Comparison of ENCODE assay signal across 11 cellular contexts in the genomic region with DNA sequence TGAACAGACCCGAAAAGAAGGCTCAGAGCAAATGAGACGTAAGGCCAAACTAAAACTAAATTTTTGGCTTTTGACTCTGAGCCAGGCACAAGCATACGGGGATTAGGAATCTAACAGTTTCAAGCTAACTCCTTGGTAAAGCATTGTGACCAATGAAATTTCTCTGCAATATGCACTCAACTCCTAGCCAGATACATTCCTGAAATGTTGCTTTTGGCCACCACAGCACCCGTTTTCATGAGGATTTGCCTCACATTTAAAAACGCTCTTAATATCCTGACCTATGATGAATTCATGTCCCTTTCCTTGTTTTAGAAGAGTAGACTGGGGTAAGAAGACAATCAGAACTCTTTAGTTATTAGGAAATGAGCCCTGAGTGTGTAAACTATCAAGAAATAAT. TPM values are rescaled to one million over a fixed set of nuclear protein-coding genes. Genes with fewer than 3 reads are reported as not detected.
A peak's percentile ranks its signal among the peaks of the same experiment; 100 is the strongest.
DNase-seq lines count a peak whose midpoint lies in the region; ATAC-seq and TF ChIP-seq lines count a peak whose summit lies in the region.
"Had no signal": no experiment of that assay in that cellular context is flagged by ENCODE, and none has a peak within 500 bp of the region (broad histone marks: within the 10 kb centered on the region; RNA-seq: fewer than 3 reads in every experiment).

No MANE protein-coding gene starts in this region.

- H3K4me1 Mint-ChIP-seq in activated naive CD8-positive, alpha-beta T cell treated with anti-CD3 and anti-CD28 coated beads for 36 hours: peaks cover 37% of the 10 kb centered on the region
- H3K4me1 Mint-ChIP-seq in activated naive CD8-positive, alpha-beta T cell treated with anti-CD3 and anti-CD28 coated beads, Interleukin-2, amount 50 U/mL, for 24 hours: peaks cover 44% of the 10 kb centered on the region
- no peaks in the 10 kb centered on the region for H3K4me1 Mint-ChIP-seq in GM23338

- H3K27ac Mint-ChIP-seq in activated naive CD8-positive, alpha-beta T cell treated with anti-CD3 and anti-CD28 coated beads for 36 hours: peak overlapping the region; percentile 16
- H3K27ac Mint-ChIP-seq in activated naive CD8-positive, alpha-beta T cell treated with anti-CD3 and anti-CD28 coated beads, Interleukin-2, amount 50 U/mL, for 24 hours: no peak overlapping the region
- H3K27ac Mint-ChIP-seq in GM23338: no peak overlapping the region
- H3K27ac Mint-ChIP-seq: stimulated activated memory B cell treated with anti-CD40 and anti-IgM and Interleukin-4, amounts not matched to agents 10 μg/mL and 1 μg/mL and 100 μg/mL, for 72 hours had no signal

- H3K9me3 ChIP-seq in heart right ventricle (no peaks in the 10 kb centered on the region), testis (no peaks in the 10 kb centered on the region)

- peaks cover 0 to 66% (median 39%) of the 10 kb centered on the region in 9 donors for H3K4me1 ChIP-seq in heart right ventricle
- peaks cover 35% of the 10 kb centered on the region for H3K4me1 ChIP-seq in testis
- H3K4me1 ChIP-seq in GM23338 (ENCODE audit: insufficient read depth): no peaks in the 10 kb centered on the region

- H3K36me3 ChIP-seq in heart right ventricle: peaks cover 0 to 5% (median 0%) of the 10 kb centered on the region in 9 donors
- no peaks in the 10 kb centered on the region for H3K36me3 ChIP-seq in testis (ENCODE audit: low read depth, missing control alignments)
- no peaks in the 10 kb centered on the region for H3K36me3 ChIP-seq in GM23338 (ENCODE audit: insufficient read depth)

- intact Hi-C loops in heart right ventricle (cut with DNase I) (no loop called here), testis (cut with DNase I; ENCODE audit: low total_unique reads) (no loop called here)

- DNase-seq in activated naive CD8-positive, alpha-beta T cell treated with anti-CD3 and anti-CD28 coated beads for 36 hours: no peak
- no peak for DNase-seq in activated naive CD8-positive, alpha-beta T cell treated with anti-CD3 and anti-CD28 coated beads, Interleukin-2, amount 50 U/mL, for 24 hours
- peak; percentile 86 for DNase-seq in astrocyte of the hippocampus (ENCODE audit: low read depth, low spot score)
- DNase-seq in heart right ventricle: no peak
- DNase-seq in testis: peak; percentile 36
- DNase-seq in GM23338 (ENCODE audit: low spot score): no peak
- no peak for DNase-seq in stimulated activated naive CD4-positive, alpha-beta T cell (lab: John Stamatoyannopoulos, UW)
- DNase-seq: NCI-H1436 had no signal

- H3K27me3 ChIP-seq in heart right ventricle: no peaks in the 10 kb centered on the region
- H3K27me3 ChIP-seq in testis: no peaks in the 10 kb centered on the region
- no peaks in the 10 kb centered on the region for H3K27me3 ChIP-seq in GM23338 (ENCODE audit: insufficient read depth)

- no peaks in the 10 kb centered on the region for H3K9me3 Mint-ChIP-seq in activated naive CD8-positive, alpha-beta T cell treated with anti-CD3 and anti-CD28 coated beads for 36 hours
- H3K9me3 Mint-ChIP-seq in activated naive CD8-positive, alpha-beta T cell treated with anti-CD3 and anti-CD28 coated beads, Interleukin-2, amount 50 U/mL, for 24 hours: no peaks in the 10 kb centered on the region
- H3K9me3 Mint-ChIP-seq in GM23338: no peaks in the 10 kb centered on the region
- H3K9me3 Mint-ChIP-seq: stimulated activated memory B cell treated with anti-CD40 and anti-IgM and Interleukin-4, amounts not matched to agents 10 μg/mL and 1 μg/mL and 100 μg/mL, for 72 hours had no signal

- TF ChIP-seq CTCF in heart right ventricle (IDR thresholded peaks at IDR 0.05): no peak
- TF ChIP-seq CTCF in testis (IDR thresholded peaks at IDR 0.05): no peak
- no peak for TF ChIP-seq CTCF in GM23338 (conservative IDR thresholded peaks at IDR 0.05; ENCODE audit: low read depth in 2 of 2)

- no peaks in the 10 kb centered on the region for H3K27me3 Mint-ChIP-seq in activated naive CD8-positive, alpha-beta T cell treated with anti-CD3 and anti-CD28 coated beads for 36 hours
- no peaks in the 10 kb centered on the region for H3K27me3 Mint-ChIP-seq in activated naive CD8-positive, alpha-beta T cell treated with anti-CD3 and anti-CD28 coated beads, Interleukin-2, amount 50 U/mL, for 24 hours
- H3K27me3 Mint-ChIP-seq in GM23338 (ENCODE audit: insufficient read depth, low read depth, poor library complexity): no peaks in the 10 kb centered on the region
- H3K27me3 Mint-ChIP-seq: stimulated activated memory B cell treated with anti-CD40 and anti-IgM and Interleukin-4, amounts not matched to agents 10 μg/mL and 1 μg/mL and 100 μg/mL, for 72 hours had no signal

- H3K4me3 ChIP-seq in heart right ventricle: no peak overlapping the region
- H3K4me3 ChIP-seq in testis: no peak overlapping the region
- H3K4me3 ChIP-seq in GM23338: no peak overlapping the region

- H3K27ac ChIP-seq in heart right ventricle (peak overlapping the region in 6 of 10 donors; percentile 28 to 63 (median 44)), testis (peak overlapping the region in 1 of 2 donors; percentile 64), GM23338 (ENCODE audit: low read depth) (no peak overlapping the region)

- no peaks in the 10 kb centered on the region for H4K20me1 ChIP-seq in GM23338 (replicated peaks; ENCODE audit: insufficient read depth)

- peaks cover 15% of the 10 kb centered on the region for H3K36me3 Mint-ChIP-seq in activated naive CD8-positive, alpha-beta T cell treated with anti-CD3 and anti-CD28 coated beads for 36 hours
- peaks cover 5% of the 10 kb centered on the region for H3K36me3 Mint-ChIP-seq in activated naive CD8-positive, alpha-beta T cell treated with anti-CD3 and anti-CD28 coated beads, Interleukin-2, amount 50 U/mL, for 24 hours (ENCODE audit: low read depth)
- H3K36me3 Mint-ChIP-seq in GM23338 (ENCODE audit: low read depth): no peaks in the 10 kb centered on the region

- no peaks in the 10 kb centered on the region for H3K79me2 ChIP-seq in GM23338 (replicated peaks; ENCODE audit: insufficient read depth)

- no peak overlapping the region for H3K4me3 Mint-ChIP-seq in activated naive CD8-positive, alpha-beta T cell treated with anti-CD3 and anti-CD28 coated beads for 36 hours
- H3K4me3 Mint-ChIP-seq in activated naive CD8-positive, alpha-beta T cell treated with anti-CD3 and anti-CD28 coated beads, Interleukin-2, amount 50 U/mL, for 24 hours: no peak overlapping the region
- no peak overlapping the region for H3K4me3 Mint-ChIP-seq in GM23338
- H3K4me3 Mint-ChIP-seq: stimulated activated memory B cell treated with anti-CD40 and anti-IgM and Interleukin-4, amounts not matched to agents 10 μg/mL and 1 μg/mL and 100 μg/mL, for 72 hours had no signal

- ATAC-seq in activated naive CD8-positive, alpha-beta T cell treated with anti-CD3 and anti-CD28 coated beads, Interleukin-2, amount 50 U/mL, for 24 hours: no peak
- ATAC-seq in heart right ventricle (peak in 7 of 8 donors; percentile 12 to 75 (median 67)), HG02678 (IDR thresholded peaks at IDR 0.05; ENCODE audit: unreplicated experiment) (no peak), GM23338 (no peak)
- ATAC-seq: stimulated activated memory B cell treated with anti-CD40 and anti-IgM and Interleukin-4, amounts not matched to agents 10 μg/mL and 1 μg/mL and 100 μg/mL, for 72 hours had no signal

- no peak overlapping the region for H2AFZ ChIP-seq in GM23338

- H3K4me2 ChIP-seq in GM23338: no peak overlapping the region

- no peaks in the 10 kb centered on the region for H3F3A ChIP-seq in GM23338 (replicated peaks; ENCODE audit: low read depth)

- 63 to 73% methylated on average over 5 of the region's 5 CpGs for WGBS in heart right ventricle, 2 donors
- WGBS in testis, 2 donors: 42 to 46% methylated on average over 5 of the region's 5 CpGs

- TF ChIP-seq POLR2A in testis (IDR thresholded peaks at IDR 0.05): no peak

- no peaks in the 10 kb centered on the region for H3K9me2 ChIP-seq in GM23338 (ENCODE audit: insufficient read depth)

TF ChIP-seq in GM23338, 12 proteins besides CTCF, POLR2A, EP300 and RAD21 (continues in another document):
- TF ChIP-seq EZH2phosphoT487 (IDR thresholded peaks at IDR 0.05; ENCODE audit: unreplicated experiment) (no peak), CREB1 (CRISPR knock-in tag; IDR thresholded peaks at IDR 0.05; ENCODE audit: low read depth) (no peak), ZNF114 (CRISPR knock-in tag; IDR thresholded peaks at IDR 0.05) (no peak)

RNA-seq across cellular contexts. Expression of a gene that starts 53.1 kb away (rescaled TPM):
- not detected for total RNA-seq in activated naive CD8-positive, alpha-beta T cell treated with anti-CD3 and anti-CD28 coated beads for 36 hours
- total RNA-seq in heart right ventricle: not detected
- polyA plus RNA-seq in heart right ventricle: not detected
- total RNA-seq in testis: 1 to 10 TPM in 1 of 2 donors, not detected in 1; 1.2 TPM
- polyA plus RNA-seq in testis (ENCODE audit: insufficient read depth, low read depth, low replicate concordance): not detected
- 0.69 TPM in 1 of 2 replicates, not detected in the other for total RNA-seq in GM23338 (2014; rRNA removed; shearing (Covaris generic))
- 0.71 and 0.96 TPM in 2 replicates for polyA plus RNA-seq in GM23338 (2016; fragmentation: Nextera tagmentation; extraction: Ambion mirVana)
- polyA plus RNA-seq: AG04450 had no signal

RNA-seq across cellular contexts. Expression of a gene that starts 59.3 kb away (rescaled TPM):
- 10 to 100 TPM; 41.0 to 47.3 TPM for total RNA-seq in activated naive CD8-positive, alpha-beta T cell treated with anti-CD3 and anti-CD28 coated beads for 36 hours
- 10 to 100 TPM in 7 of 10 donors, 1 to 10 TPM in 3; 7.0 to 13.7 (median 11.0) TPM for total RNA-seq in heart right ventricle
- polyA plus RNA-seq in heart right ventricle: 10 to 100 TPM; 17.6 to 21.2 TPM
- 10 to 100 TPM; 67.6 to 73.1 TPM for total RNA-seq in testis
- 37.8 TPM for polyA plus RNA-seq in testis (ENCODE audit: insufficient read depth, low read depth, low replicate concordance)
- 55.7 and 83.4 TPM in 2 replicates for total RNA-seq in GM23338 (2014; rRNA removed; shearing (Covaris generic))
- polyA plus RNA-seq in GM23338 (2016; fragmentation: Nextera tagmentation; extraction: Ambion mirVana): 52.1 and 57.0 TPM in 2 replicates

Comparison
In these comparisons a context has a peak if more than half of its experiments do, and no peak if none do; other contexts are left out.
1. DNase-seq: peak in astrocyte of the hippocampus (single experiment) and testis (single experiment); none in activated naive CD8-positive, alpha-beta T cell treated with anti-CD3 and anti-CD28 coated beads for 36 hours (single experiment), activated naive CD8-positive, alpha-beta T cell treated with anti-CD3 and anti-CD28 coated beads, Interleukin-2, amount 50 U/mL, for 24 hours (single experiment), heart right ventricle (0 of 2), GM23338 (single experiment) and stimulated activated naive CD4-positive, alpha-beta T cell (0 of 6).
2. ATAC-seq: peak in heart right ventricle (7 of 8); none in activated naive CD8-positive, alpha-beta T cell treated with anti-CD3 and anti-CD28 coated beads, Interleukin-2, amount 50 U/mL, for 24 hours (single experiment), HG02678 (single experiment) and GM23338 (single experiment).